ENCODE assay signal across 23 cellular contexts in the genomic region with DNA sequence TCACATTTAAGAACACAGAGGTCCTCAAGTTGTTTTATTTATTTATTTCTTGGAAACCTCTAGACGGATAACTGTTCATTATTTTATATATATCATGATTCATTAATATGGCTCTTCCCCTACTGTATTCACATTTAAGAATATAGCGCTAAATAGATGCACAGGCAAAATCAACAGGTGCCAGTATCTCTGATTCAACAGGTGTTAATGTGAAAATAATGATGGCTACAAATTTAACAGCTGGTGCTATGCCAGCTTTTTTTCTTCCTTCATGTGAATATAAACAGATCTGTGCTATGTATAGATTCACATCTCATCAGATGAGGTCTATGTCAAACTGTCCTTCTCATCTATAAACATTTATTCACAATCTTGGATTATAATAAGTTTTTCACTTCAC.
"Had no signal": no experiment of that assay in that cellular context is flagged by ENCODE, and none has a peak within 500 bp of the region (broad histone marks: within the 10 kb centered on the region; RNA-seq: fewer than 3 reads in every experiment).

No MANE protein-coding gene starts in this region.

- H3K9me3 ChIP-seq: colonic mucosa, esophagus muscularis mucosa, esophagus squamous epithelium, gastrocnemius medialis, gastroesophageal sphincter, heart left ventricle, heart right ventricle had no signal

- DNase-seq: colonic mucosa; cortex of kidney; dermis blood vessel endothelial cell; dorsolateral prefrontal cortex; effector CD4-positive, alpha-beta T cell; effector CD8-positive, alpha-beta T cell; effector memory CD4-positive, alpha-beta T cell; effector memory CD8-positive, alpha-beta T cell; endodermal cell; erythroblast; esophagus squamous epithelium; foreskin fibroblast; foreskin keratinocyte; foreskin melanocyte; gastrocnemius medialis; glutamatergic neuron; head of caudate nucleus; heart left ventricle; heart right ventricle had no signal

- H3K27me3 ChIP-seq: colonic mucosa, esophagus muscularis mucosa, esophagus squamous epithelium, foreskin keratinocyte, gastrocnemius medialis, gastroesophageal sphincter, heart left ventricle, heart right ventricle had no signal

- H3K27ac ChIP-seq: colonic mucosa, coronary artery, dorsolateral prefrontal cortex, epithelial cell of prostate, esophagus muscularis mucosa, esophagus squamous epithelium, foreskin keratinocyte, gastrocnemius medialis, gastroesophageal sphincter, heart left ventricle, heart right ventricle had no signal

- H3K4me3 ChIP-seq: colonic mucosa, coronary artery, dorsolateral prefrontal cortex, esophagus muscularis mucosa, esophagus squamous epithelium, gastrocnemius medialis, gastroesophageal sphincter, heart left ventricle, heart right ventricle had no signal

- H3K4me1 ChIP-seq: colonic mucosa, esophagus squamous epithelium, foreskin keratinocyte, gastrocnemius medialis, gastroesophageal sphincter, heart left ventricle, heart right ventricle had no signal

- H3K36me3 ChIP-seq: colonic mucosa, esophagus muscularis mucosa, esophagus squamous epithelium, gastrocnemius medialis, gastroesophageal sphincter, heart left ventricle, heart right ventricle had no signal
